9 cellular contexts compared by ENCODE assay signal in genomic region chr6:34671801-34672656, GRCh38. TPM values are rescaled to one million over a fixed set of nuclear protein-coding genes. Genes with fewer than 3 reads are reported as not detected.
DNase-seq lines count a peak whose midpoint lies in the region; ATAC-seq and TF ChIP-seq lines count a peak whose summit lies in the region.
"Had no signal": no experiment of that assay in that cellular context is flagged by ENCODE, and none has a peak within 500 bp of the region (broad histone marks: within the 10 kb centered on the region; RNA-seq: fewer than 3 reads in every experiment).

No MANE protein-coding gene starts in this region.

- CTCF ChIA-PET in CD4-positive, alpha-beta T cell (lab: Charles Lee): no interaction called here

- H3K4me3 Mint-ChIP-seq in CD4-positive, alpha-beta T cell: peak overlapping the region; percentile 85

- TF ChIP-seq CTCF in CD4-positive, alpha-beta T cell (IDR thresholded peaks at IDR 0.05): no peak
- no peak for TF ChIP-seq CTCF in fibroblast of lung (conservative IDR thresholded peaks at IDR 0.05 in 1 of 2, IDR thresholded peaks at IDR 0.05 in 1 of 2; ENCODE audit: low read depth in 1 of 2, low read length in 2 of 2)

- intact Hi-C loops in CD4-positive, alpha-beta T cell (cut with DNase I, micrococcal nuclease): loop anchor here (1.0 to 5.0 kb wide), 5 partner anchors 16 to 85 kb away; partner anchors contain the start of genes ILRUN (in 2 of the 2) and SNRPC (in 2 of the 2)

- no peaks in the 10 kb centered on the region for H3K9me3 Mint-ChIP-seq in CD4-positive, alpha-beta T cell

- H2AFZ ChIP-seq in fibroblast of lung (ENCODE audit: low read length): no peak overlapping the region

- no peaks in the 10 kb centered on the region for H3K36me3 Mint-ChIP-seq in CD4-positive, alpha-beta T cell (ENCODE audit: low read depth)

- peak overlapping the region; percentile 81 for H3K27ac ChIP-seq in CD4-positive, alpha-beta T cell (ENCODE audit: low read depth, low read length)
- H3K27ac ChIP-seq in fibroblast of lung (ENCODE audit: insufficient read depth, low read length): peak overlapping the region; percentile 63

- peak; percentile 40 to 75 (median 65) for DNase-seq in CD4-positive, alpha-beta T cell
- DNase-seq in HUDEP-2 (lab: John Stamatoyannopoulos, UW; ENCODE audit: unreplicated experiment in 76 of 76): peak in 70 of 76 experiments; percentile 27 to 88 (median 64)
- peak; percentile 66 to 67 for DNase-seq in activated CD4-positive, alpha-beta T cell treated with anti-CD3 and anti-CD28 coated beads, Interleukin-2, amount 50 U/mL, for 4 hours
- peak; percentile 55 to 64 for DNase-seq in fibroblast of lung (ENCODE audit: low read depth in 2 of 2)
- DNase-seq in stimulated activated CD4-positive, alpha-beta T cell treated with anti-CD3 and anti-CD28 coated beads, Interleukin-2, amount 100 ng/mL, for 24 hours: peak; percentile 65 to 77
- no peak for DNase-seq in 8988T
- no peak for DNase-seq in GM19240 (ENCODE audit: insufficient read length, low spot score)
- DNase-seq: pancreas had no signal

- POLR2A ChIA-PET in CD4-positive, alpha-beta T cell (lab: Charles Lee): interaction anchor here (0.9 to 5.3 kb wide), 8 partner anchors 8 to 422 kb away, joined by 3 to 69 read pairs (median 10); partner anchors contain the start of genes BLTP3A, ILRUN, SNRPC and TAF11

- H3K4me1 ChIP-seq in fibroblast of lung (ENCODE audit: control insufficient read depth, extremely low read depth, insufficient read depth, low read length): peaks cover 16% of the 10 kb centered on the region

- H3K4me2 ChIP-seq in fibroblast of lung (ENCODE audit: extremely low read depth, insufficient read depth, low read length): peak overlapping the region; percentile 38

- no peaks in the 10 kb centered on the region for H4K20me1 ChIP-seq in fibroblast of lung (ENCODE audit: control insufficient read depth, extremely low read depth, insufficient read depth, low read length)

- H3K9ac ChIP-seq in fibroblast of lung (ENCODE audit: insufficient read depth, low read length): no peak overlapping the region

- peaks cover 70% of the 10 kb centered on the region for H3K4me1 Mint-ChIP-seq in CD4-positive, alpha-beta T cell (ENCODE audit: low read depth)

- H3K9me3 ChIP-seq in CD4-positive, alpha-beta T cell (ENCODE audit: control insufficient read depth, low read length): no peaks in the 10 kb centered on the region
- no peaks in the 10 kb centered on the region for H3K9me3 ChIP-seq in fibroblast of lung (ENCODE audit: control insufficient read depth, insufficient read depth, low read depth, low read length)
- H3K9me3 ChIP-seq: pancreas had no signal

- H3K79me2 ChIP-seq in fibroblast of lung (ENCODE audit: control insufficient read depth, insufficient read depth, low read length): peaks cover 60% of the 10 kb centered on the region

- H3K27me3 Mint-ChIP-seq in CD4-positive, alpha-beta T cell: no peaks in the 10 kb centered on the region

- no peaks in the 10 kb centered on the region for H3K36me3 ChIP-seq in fibroblast of lung (ENCODE audit: control insufficient read depth, insufficient read depth, low read length)
- H3K36me3 ChIP-seq: pancreas had no signal

- ATAC-seq in CD4-positive, alpha-beta T cell (ENCODE audit: poor library complexity): peak; percentile 96
- peak; percentile 75 for ATAC-seq in GM21381 (IDR thresholded peaks at IDR 0.05; ENCODE audit: unreplicated experiment)

- H3K27ac Mint-ChIP-seq in CD4-positive, alpha-beta T cell: peak overlapping the region; percentile 96

- H3K4me3 ChIP-seq in fibroblast of lung (replicated peaks in 1 of 4; ENCODE audit: control extremely low read depth in 1 of 4, insufficient read depth in 1 of 4, low read depth in 3 of 4, low read length in 4 of 4): no peak overlapping the region
- H3K4me3 ChIP-seq: pancreas had no signal

- H3K27me3 ChIP-seq in CD4-positive, alpha-beta T cell (ENCODE audit: control insufficient read depth, insufficient read depth, low read length): no peaks in the 10 kb centered on the region
- no peaks in the 10 kb centered on the region for H3K27me3 ChIP-seq in fibroblast of lung (ENCODE audit: control insufficient read depth, insufficient read depth, low read length)
- H3K27me3 ChIP-seq: pancreas had no signal

RNA-seq across cellular contexts. Expression of gene ILRUN, which starts 24.5 kb away (rescaled TPM):
- total RNA-seq in CD4-positive, alpha-beta T cell: 10 to 100 TPM; 44.9 to 49.4 TPM
- total RNA-seq in fibroblast of lung: 51.6 and 60.1 TPM in 2 replicates
- 44.1 and 49.9 TPM in 2 replicates for polyA plus RNA-seq in fibroblast of lung
- 46.5 and 48.2 TPM in 2 replicates for polyA plus RNA-seq in fibroblast of lung (2012)
- polyA minus RNA-seq in fibroblast of lung (ENCODE audit: low replicate concordance): 90.4 and 90.6 TPM in 2 replicates

Comparison
In these comparisons a context has a peak if more than half of its experiments do, and no peak if none do; other contexts are left out.
1. DNase-seq: peak in CD4-positive, alpha-beta T cell (10 of 10), HUDEP-2 (70 of 76), activated CD4-positive, alpha-beta T cell treated with anti-CD3 and anti-CD28 coated beads, Interleukin-2, amount 50 U/mL, for 4 hours (2 of 2), fibroblast of lung (2 of 2) and stimulated activated CD4-positive, alpha-beta T cell treated with anti-CD3 and anti-CD28 coated beads, Interleukin-2, amount 100 ng/mL, for 24 hours (2 of 2); none in 8988T (single experiment) and GM19240 (single experiment).